Comparison of ENCODE assay signal across 7 cellular contexts in the genomic region with DNA sequence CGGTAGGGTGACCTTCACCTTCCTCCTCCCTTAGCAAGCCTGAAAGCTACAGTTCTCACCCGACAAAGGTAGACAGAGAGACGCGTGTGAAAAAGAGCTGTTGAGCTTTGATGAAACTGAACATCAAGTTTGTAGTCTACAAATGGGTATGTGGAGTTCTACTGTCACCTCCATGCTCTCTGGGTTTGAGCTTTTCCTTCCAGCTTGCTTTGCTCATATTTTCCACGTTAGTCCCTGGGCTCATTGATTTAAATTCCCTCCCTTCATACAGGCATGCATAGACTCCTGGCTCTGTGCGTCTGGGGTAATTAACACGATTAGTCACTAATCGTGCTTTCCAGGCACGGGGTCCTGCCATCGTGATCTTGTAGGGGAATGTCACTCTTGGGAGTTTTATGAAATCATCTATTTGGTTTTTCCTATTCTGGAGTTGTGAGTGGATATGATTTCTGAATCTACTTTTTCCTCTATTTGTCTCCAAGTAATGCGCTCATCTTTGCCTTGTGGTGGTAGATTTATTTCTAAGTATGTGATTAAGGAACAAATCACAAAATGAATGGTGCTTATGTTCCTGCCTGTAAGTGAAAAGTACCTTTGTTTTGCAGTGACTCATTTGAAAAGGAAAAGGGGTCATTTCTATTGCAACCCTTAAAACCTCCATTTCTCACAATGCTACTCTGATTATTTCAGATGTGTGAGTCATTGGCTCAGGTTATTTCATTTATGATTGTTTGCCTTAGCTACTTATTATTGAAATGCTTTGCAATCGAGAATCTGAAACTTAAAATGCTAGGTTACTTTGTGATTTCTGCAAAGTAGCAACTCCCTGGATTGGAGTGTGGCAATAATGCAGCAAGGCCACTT.
DNase-seq lines count a peak whose midpoint lies in the region; ATAC-seq and TF ChIP-seq lines count a peak whose summit lies in the region.

No MANE protein-coding gene starts in this region.

- H3K36me3 Mint-ChIP-seq in progenitor cell of endocrine pancreas (ENCODE audit: insufficient read depth) = no peaks in the 10 kb centered on the region
- H3K36me3 Mint-ChIP-seq in endothelial cell (ENCODE audit: low read depth, unreplicated experiment) = peaks cover 4% of the 10 kb centered on the region

- TF ChIP-seq CTCF in progenitor cell of endocrine pancreas (IDR thresholded peaks at IDR 0.05; ENCODE audit: unreplicated experiment) = no peak
- no peak for TF ChIP-seq CTCF in endothelial cell (IDR thresholded peaks at IDR 0.05; ENCODE audit: unreplicated experiment)

- H3K27ac Mint-ChIP-seq in progenitor cell of endocrine pancreas (peak overlapping the region; percentile 2), endothelial cell (ENCODE audit: unreplicated experiment) (no peak overlapping the region)

- no peaks in the 10 kb centered on the region for H3K9me3 Mint-ChIP-seq in progenitor cell of endocrine pancreas (ENCODE audit: low read depth)
- no peaks in the 10 kb centered on the region for H3K9me3 Mint-ChIP-seq in endothelial cell (ENCODE audit: unreplicated experiment)

- peaks cover 31% of the 10 kb centered on the region for H3K4me1 Mint-ChIP-seq in progenitor cell of endocrine pancreas (ENCODE audit: low read depth)
- H3K4me1 Mint-ChIP-seq in endothelial cell (ENCODE audit: unreplicated experiment) = peaks cover 57% of the 10 kb centered on the region

- H3K27me3 Mint-ChIP-seq in progenitor cell of endocrine pancreas = peaks cover 11% of the 10 kb centered on the region
- peaks cover 1% of the 10 kb centered on the region for H3K27me3 Mint-ChIP-seq in endothelial cell (ENCODE audit: unreplicated experiment)

- ATAC-seq in GM18520 (IDR thresholded peaks at IDR 0.05; ENCODE audit: unreplicated experiment) = peak; percentile 78
- peak; percentile 70 for ATAC-seq in HG02759 (IDR thresholded peaks at IDR 0.05; ENCODE audit: unreplicated experiment)

- H3K4me3 Mint-ChIP-seq in progenitor cell of endocrine pancreas (ENCODE audit: low read depth) (no peak overlapping the region), endothelial cell (ENCODE audit: unreplicated experiment) (no peak overlapping the region)

- DNase-seq in NOMO-1 treated with DMSO at 0.1 percent for 48 hours (lab: John Stamatoyannopoulos, UW; ENCODE audit: unreplicated experiment) (peak; percentile 87), dedifferentiated amniotic fluid mesenchymal stem cell (ENCODE audit: extremely low spot score) (peak; percentile 22), progenitor cell of endocrine pancreas (ENCODE audit: low spot score, unreplicated experiment) (no peak), NCI-H2227 treated with DMSO at 0.1 percent for 48 hours (lab: John Stamatoyannopoulos, UW) (no peak), endothelial cell (ENCODE audit: low spot score) (no peak)

Comparison
In these comparisons a context has a peak if more than half of its experiments do, and no peak if none do; other contexts are left out.
1. DNase-seq: peak in NOMO-1 treated with DMSO at 0.1 percent for 48 hours (single experiment) and dedifferentiated amniotic fluid mesenchymal stem cell (single experiment); none in progenitor cell of endocrine pancreas (single experiment), NCI-H2227 treated with DMSO at 0.1 percent for 48 hours (single experiment) and endothelial cell (single experiment).